10 cellular contexts compared by ENCODE assay signal in genomic region chr13:38180670-38181069, GRCh38.
DNase-seq lines count a peak whose midpoint lies in the region; ATAC-seq, FAIRE-seq and TF ChIP-seq lines count a peak whose summit lies in the region.
"Had no signal": no experiment of that assay in that cellular context is flagged by ENCODE, and none has a peak within 500 bp of the region (broad histone marks: within the 10 kb centered on the region; RNA-seq: fewer than 3 reads in every experiment).

No MANE protein-coding gene starts in this region.

- intact Hi-C loops in CD4-positive, alpha-beta T cell (cut with DNase I, micrococcal nuclease) = no loop called here
- intact Hi-C loops in mammary epithelial cell (cut with micrococcal nuclease) = no loop called here

- no peak overlapping the region for H3K27ac Mint-ChIP-seq in CD4-positive, alpha-beta T cell

- no peak for FAIRE-seq in GM19239 (lab: Jason Lieb, UNC)

- H3K79me2 ChIP-seq in mammary epithelial cell (ENCODE audit: insufficient read depth, low read length) = no peaks in the 10 kb centered on the region

- dilution Hi-C loops in mammary epithelial cell (cut with HindIII; ENCODE audit: low sequenced_read_pairs) = no loop called here

- H3K27me3 Mint-ChIP-seq in CD4-positive, alpha-beta T cell = no peaks in the 10 kb centered on the region

- 100% methylated on average over 1 of the region's 1 CpG for WGBS in mammary epithelial cell (ENCODE audit: low coverage, missing lambda C conversion rate)

- in situ Hi-C loops in mammary epithelial cell (cut with MboI; ENCODE audit: low sequenced_read_pairs in 2 of 2) = no loop called here

- no peak for ATAC-seq in CD4-positive, alpha-beta T cell (ENCODE audit: poor library complexity)
- ATAC-seq in HG03280 (IDR thresholded peaks at IDR 0.05; ENCODE audit: unreplicated experiment) = peak; percentile 62
- ATAC-seq in HG02970 (IDR thresholded peaks at IDR 0.05; ENCODE audit: low FRiP score, unreplicated experiment) = no peak
- ATAC-seq: right cardiac atrium had no signal

- H3K4me2 ChIP-seq in mammary epithelial cell (ENCODE audit: insufficient read depth, low read depth, low read length) = peak overlapping the region; percentile 89

- CTCF ChIA-PET in CD4-positive, alpha-beta T cell (lab: Charles Lee) = no interaction called here
- CTCF ChIA-PET in mammary epithelial cell (lab: Charles Lee; ENCODE audit: low non-redundant PET) = no interaction called here

- peaks cover 17% of the 10 kb centered on the region for H3K4me1 ChIP-seq in mammary epithelial cell (ENCODE audit: insufficient read depth, low read length)

- peak overlapping the region; percentile 27 for H3K9ac ChIP-seq in mammary epithelial cell (ENCODE audit: insufficient read depth, low read length)

- no peaks in the 10 kb centered on the region for H3K9me3 Mint-ChIP-seq in CD4-positive, alpha-beta T cell

- peaks cover 15% of the 10 kb centered on the region for H3K4me1 Mint-ChIP-seq in CD4-positive, alpha-beta T cell (ENCODE audit: low read depth)

- TF ChIP-seq CTCF in CD4-positive, alpha-beta T cell (IDR thresholded peaks at IDR 0.05) = no peak
- TF ChIP-seq CTCF in mammary epithelial cell (conservative IDR thresholded peaks at IDR 0.05 in 1 of 2, IDR thresholded peaks at IDR 0.05 in 1 of 2; ENCODE audit: extremely low read depth in 1 of 2, insufficient read depth in 1 of 2, low read depth in 1 of 2, low read length in 2 of 2) = no peak

- peak overlapping the region; percentile 68 for H3K4me3 Mint-ChIP-seq in CD4-positive, alpha-beta T cell

- no peak for DNase-seq in CD4-positive, alpha-beta T cell
- DNase-seq in GM19239 (ENCODE audit: insufficient read length, low spot score) (peak; percentile 4), mammary epithelial cell (no peak), NCI-H69 (lab: John Stamatoyannopoulos, UW) (no peak), NCI-H1694 treated with DMSO at 0.1 percent for 48 hours (lab: John Stamatoyannopoulos, UW) (no peak)
- no peak for DNase-seq in stimulated activated CD4-positive, alpha-beta T cell treated with anti-CD3 and anti-CD28 coated beads, Interleukin-1b, Interleukin-23, amount 100 ng/mL, for 48 hours
- DNase-seq: head of caudate nucleus, right cardiac atrium had no signal

- no peaks in the 10 kb centered on the region for H3K27me3 ChIP-seq in CD4-positive, alpha-beta T cell (ENCODE audit: control insufficient read depth, insufficient read depth, low read length)
- H3K27me3 ChIP-seq in mammary epithelial cell (ENCODE audit: insufficient read depth, low read length) = no peaks in the 10 kb centered on the region

- no peaks in the 10 kb centered on the region for H3K9me3 ChIP-seq in CD4-positive, alpha-beta T cell (ENCODE audit: control insufficient read depth, low read length)
- no peaks in the 10 kb centered on the region for H3K9me3 ChIP-seq in mammary epithelial cell (replicated peaks; ENCODE audit: insufficient read depth, low read length)

- H3K36me3 ChIP-seq in mammary epithelial cell (ENCODE audit: insufficient read depth, low read length) = no peaks in the 10 kb centered on the region

- peak overlapping the region in 2 of 3 experiments; percentile 7 to 19 for H3K4me3 ChIP-seq in mammary epithelial cell (replicated peaks in 1 of 3; ENCODE audit: insufficient read depth in 1 of 3, low read depth in 2 of 3, low read length in 3 of 3)

- no peaks in the 10 kb centered on the region for H4K20me1 ChIP-seq in mammary epithelial cell (ENCODE audit: insufficient read depth, low read length)

- H3K36me3 Mint-ChIP-seq in CD4-positive, alpha-beta T cell (ENCODE audit: low read depth) = no peaks in the 10 kb centered on the region

- BruUV-seq in mammary epithelial cell (replicated peaks; lab: Mats Ljungman, UMichigan) = no TSS peak

- peak overlapping the region; percentile 87 for H2AFZ ChIP-seq in mammary epithelial cell (ENCODE audit: low read depth, low read length)

- H3K27ac ChIP-seq in CD4-positive, alpha-beta T cell (ENCODE audit: low read depth, low read length) = no peak overlapping the region
- H3K27ac ChIP-seq in mammary epithelial cell (ENCODE audit: insufficient read depth, low read depth, low read length) = peak overlapping the region; percentile 79

- POLR2A ChIA-PET in CD4-positive, alpha-beta T cell (lab: Charles Lee) = no interaction called here
